24 cellular contexts compared by ENCODE assay signal in genomic region chr7:54663186-54663585, GRCh38.
DNase-seq lines count a peak whose midpoint lies in the region; ATAC-seq and TF ChIP-seq lines count a peak whose summit lies in the region.
"Had no signal": no experiment of that assay in that cellular context is flagged by ENCODE, and none has a peak within 500 bp of the region (broad histone marks: within the 10 kb centered on the region; RNA-seq: fewer than 3 reads in every experiment).

No MANE protein-coding gene starts in this region.

- H3K27me3 ChIP-seq in NT2/D1 (ENCODE audit: insufficient read depth, insufficient read length), result peaks cover 26% of the 10 kb centered on the region
- H3K27me3 ChIP-seq in iPS-18a (ENCODE audit: control insufficient read depth, insufficient read depth, low read length), result peaks cover 39% of the 10 kb centered on the region
- H3K27me3 ChIP-seq in trophoblast cell (ENCODE audit: insufficient read depth, low read length), result no peaks in the 10 kb centered on the region
- H3K27me3 ChIP-seq in foreskin keratinocyte, result peaks cover 38% of the 10 kb centered on the region
- H3K27me3 ChIP-seq: BE2C, thyroid gland had no signal

- H3K4me1 ChIP-seq in NT2/D1 (ENCODE audit: insufficient read depth, insufficient read length) (peaks cover 7% of the 10 kb centered on the region), iPS-18a (ENCODE audit: control insufficient read depth, low read depth, low read length) (peaks cover 10% of the 10 kb centered on the region), trophoblast cell (ENCODE audit: control insufficient read depth in 1 of 2, insufficient read depth in 2 of 2, low read length in 2 of 2) (peaks cover 4 to 5% of the 10 kb centered on the region in 2 experiments), foreskin keratinocyte (no peaks in the 10 kb centered on the region)
- H3K4me1 ChIP-seq: BE2C, HAP-1, psoas muscle had no signal

- H3K36me3 Mint-ChIP-seq in osteocyte (ENCODE audit: unreplicated experiment), result no peaks in the 10 kb centered on the region

- no peak overlapping the region for H3K23ac ChIP-seq in trophoblast cell (ENCODE audit: low read length)

- H3K4ac ChIP-seq in trophoblast cell (ENCODE audit: low read depth, low read length), result no peak overlapping the region

- H3K36me3 ChIP-seq in NT2/D1 (ENCODE audit: insufficient read depth, insufficient read length, low read length) (no peaks in the 10 kb centered on the region), iPS-18a (ENCODE audit: control insufficient read depth, low read depth, low read length) (no peaks in the 10 kb centered on the region), trophoblast cell (ENCODE audit: control insufficient read depth in 1 of 2, insufficient read depth in 2 of 2, low read length in 2 of 2) (no peaks in the 10 kb centered on the region)
- H3K36me3 ChIP-seq: BE2C, cardiac muscle cell, gastroesophageal sphincter, HAP-1, neutrophil, stomach, thyroid gland had no signal

- H2BK120ac ChIP-seq in trophoblast cell (ENCODE audit: insufficient read depth, low read length, poor library complexity), result no peak overlapping the region

- H3K4me1 Mint-ChIP-seq in osteocyte (ENCODE audit: unreplicated experiment), result peaks cover 16% of the 10 kb centered on the region

- no peak overlapping the region for H3K27ac Mint-ChIP-seq in osteocyte (ENCODE audit: unreplicated experiment)

- DNase-seq in ELF-1 (ENCODE audit: low read depth, low spot score), result peak; percentile 23
- DNase-seq in NT2/D1 (ENCODE audit: low read depth, low spot score), result peak; percentile 23
- peak; percentile 62 for DNase-seq in osteocyte (ENCODE audit: extremely low spot score, unreplicated experiment)
- no peak for DNase-seq in trophoblast cell
- no peak for DNase-seq in stimulated activated CD4-positive, alpha-beta T cell treated with anti-CD3 and anti-CD28 coated beads, Interleukin-2, amount 100 ng/mL, for 24 hours
- no peak for DNase-seq in foreskin keratinocyte
- DNase-seq: activated CD4-positive, alpha-beta T cell treated with anti-CD3 and anti-CD28 coated beads, Interleukin-2, amount 50 U/mL, for 4 hours; activated naive CD4-positive, alpha-beta T cell treated with anti-CD3 and anti-CD28 coated beads, Interleukin-2, amount 50 U/mL, for 16 hours; BE2C; cortex of kidney; GDM1; KG1; MV-4-11; NCI-H1436 treated with DMSO at 0.1 percent for 48 hours; NCI-H748 treated with DMSO at 0.1 percent for 48 hours; psoas muscle; stomach; T1000; thyroid gland had no signal

- no peak overlapping the region for H3K4me3 Mint-ChIP-seq in osteocyte (ENCODE audit: unreplicated experiment)

- no peak overlapping the region for H2BK5ac ChIP-seq in trophoblast cell (ENCODE audit: low read depth, low read length, poor library complexity)

- H3K79me2 ChIP-seq in trophoblast cell (ENCODE audit: control insufficient read depth, insufficient read depth, low read length, poor library complexity), result no peaks in the 10 kb centered on the region

- no peak overlapping the region for H3K18ac ChIP-seq in trophoblast cell (ENCODE audit: low read length)

- no peaks in the 10 kb centered on the region for H3K9me3 Mint-ChIP-seq in osteocyte (ENCODE audit: unreplicated experiment)

- H4K8ac ChIP-seq in trophoblast cell (ENCODE audit: low read depth, low read length), result no peak overlapping the region

- H3K27ac ChIP-seq in iPS-18a (ENCODE audit: low read length), result no peak overlapping the region
- no peak overlapping the region for H3K27ac ChIP-seq in trophoblast cell (ENCODE audit: low read depth, low read length)
- H3K27ac ChIP-seq in foreskin keratinocyte, result no peak overlapping the region
- H3K27ac ChIP-seq: cardiac muscle cell, gastroesophageal sphincter, neutrophil, psoas muscle, stomach, thyroid gland had no signal

- H3K14ac ChIP-seq in trophoblast cell (ENCODE audit: low read length), result no peak overlapping the region

- no peak for TF ChIP-seq CTCF in osteocyte (IDR thresholded peaks at IDR 0.05)
- no peak for TF ChIP-seq CTCF in foreskin keratinocyte (conservative IDR thresholded peaks at IDR 0.05)

- no peaks in the 10 kb centered on the region for H3K79me1 ChIP-seq in trophoblast cell (ENCODE audit: low read length)

- H3K9me3 ChIP-seq in NT2/D1 (ENCODE audit: insufficient read depth, low read length) (peaks cover 4% of the 10 kb centered on the region; the same call in 1 of the 2 replicates), iPS-18a (ENCODE audit: control insufficient read depth, low read depth, low read length) (no peaks in the 10 kb centered on the region), trophoblast cell (ENCODE audit: insufficient read depth, low read depth, low read length) (peaks cover 4% of the 10 kb centered on the region)
- H3K9me3 ChIP-seq: BE2C, gastroesophageal sphincter, HAP-1, neutrophil, psoas muscle, stomach, thyroid gland had no signal

- no peak overlapping the region for H4K12ac ChIP-seq in trophoblast cell (ENCODE audit: low read depth, low read length)

- no peak overlapping the region for H2BK12ac ChIP-seq in trophoblast cell (ENCODE audit: low read length)

- no peak overlapping the region for H4K91ac ChIP-seq in trophoblast cell (ENCODE audit: low read depth, low read length)

- H2AFZ ChIP-seq in trophoblast cell (ENCODE audit: insufficient read depth, low read length, poor library complexity), result no peak overlapping the region

- no CpG with 5 or more reads among the region's 13 CpGs for WGBS in trophoblast cell (ENCODE audit: extremely low coverage, insufficient coverage, insufficient read length)

- H2AK5ac ChIP-seq in trophoblast cell (ENCODE audit: low read length), result no peak overlapping the region

- ATAC-seq in foreskin keratinocyte, result no peak
- ATAC-seq: gastroesophageal sphincter, psoas muscle had no signal

- H3K9ac ChIP-seq in NT2/D1 (ENCODE audit: insufficient read length, low read depth) (no peak overlapping the region), iPS-18a (ENCODE audit: low read length) (no peak overlapping the region), trophoblast cell (ENCODE audit: low read length) (no peak overlapping the region)

- H3K27me3 Mint-ChIP-seq in osteocyte (ENCODE audit: unreplicated experiment), result peaks cover 58% of the 10 kb centered on the region

- H3K4me2 ChIP-seq in trophoblast cell (ENCODE audit: low read length), result no peak overlapping the region

- H3K4me3 ChIP-seq in NT2/D1 (ENCODE audit: insufficient read length, low read depth) (peak overlapping the region; percentile 8), iPS-18a (ENCODE audit: low read length) (peak overlapping the region; percentile 61), trophoblast cell (ENCODE audit: low read depth, low read length) (no peak overlapping the region)
- H3K4me3 ChIP-seq: HAP-1, thyroid gland had no signal

Comparison
In these comparisons a context has a peak if more than half of its experiments do, and no peak if none do; other contexts are left out.
1. DNase-seq: peak in ELF-1 (single experiment), NT2/D1 (single experiment) and osteocyte (single experiment); none in trophoblast cell (0 of 2), stimulated activated CD4-positive, alpha-beta T cell treated with anti-CD3 and anti-CD28 coated beads, Interleukin-2, amount 100 ng/mL, for 24 hours (0 of 2) and foreskin keratinocyte (0 of 2).